Comparison of ENCODE assay signal across 10 cellular contexts in genomic region chr1:209411491-209411929, GRCh38.
DNase-seq lines count a peak whose midpoint lies in the region; ATAC-seq and TF ChIP-seq lines count a peak whose summit lies in the region.
"Had no signal": no experiment of that assay in that cellular context is flagged by ENCODE, and none has a peak within 500 bp of the region (broad histone marks: within the 10 kb centered on the region; RNA-seq: fewer than 3 reads in every experiment).

No MANE protein-coding gene starts in this region.

- H3K36me3 Mint-ChIP-seq in osteocyte (ENCODE audit: unreplicated experiment) (no peaks in the 10 kb centered on the region), T-helper 17 cell (ENCODE audit: low read depth) (peaks cover 4% of the 10 kb centered on the region)
- H3K36me3 Mint-ChIP-seq: memory B cell had no signal

- peaks cover 49% of the 10 kb centered on the region for H3F3A ChIP-seq in PC-9 (ENCODE audit: insufficient read depth, low read depth)

- H3K9me3 ChIP-seq in PC-9 (ENCODE audit: insufficient read depth, low read depth) = no peaks in the 10 kb centered on the region
- H3K9me3 ChIP-seq in T-helper 17 cell (ENCODE audit: control insufficient read depth, low read length, poor library complexity, severe bottlenecking) = no peaks in the 10 kb centered on the region
- H3K9me3 ChIP-seq: SJSA1 had no signal

- CTCF ChIA-PET in PC-9 (lab: Charles Lee) = interaction anchor here (0.6 kb wide), 1 partner anchor 17 kb away, joined by 3 read pairs; no protein-coding TSS in a partner anchor

- DNase-seq in ELR (ENCODE audit: low read depth) = peak; percentile 43
- DNase-seq in PC-9 = no peak
- DNase-seq in fibroblast of villous mesenchyme (ENCODE audit: low read depth) = peak; percentile 47
- DNase-seq in osteocyte (ENCODE audit: extremely low spot score, unreplicated experiment) = no peak
- DNase-seq in T-helper 17 cell = no peak
- DNase-seq in DMS53 (lab: John Stamatoyannopoulos, UW) = no peak
- DNase-seq in COR-L47 (lab: John Stamatoyannopoulos, UW) = no peak

- H3K4me1 Mint-ChIP-seq in osteocyte (ENCODE audit: unreplicated experiment) (peaks cover 10% of the 10 kb centered on the region), T-helper 17 cell (peaks cover 2% of the 10 kb centered on the region)
- H3K4me1 Mint-ChIP-seq: memory B cell had no signal

- H3K27me3 Mint-ChIP-seq in osteocyte (ENCODE audit: unreplicated experiment) = peaks cover 12% of the 10 kb centered on the region
- peaks cover 61% of the 10 kb centered on the region for H3K27me3 Mint-ChIP-seq in T-helper 17 cell

- POLR2A ChIA-PET in PC-9 (lab: Charles Lee; ENCODE audit: unreplicated experiment) = no interaction called here

- no peaks in the 10 kb centered on the region for H3K9me2 ChIP-seq in PC-9 (ENCODE audit: insufficient read depth)

- no peak overlapping the region; the same call in 1 of the 2 replicates for H2AFZ ChIP-seq in PC-9

- peak overlapping the region; percentile 51 for H3K27ac Mint-ChIP-seq in osteocyte (ENCODE audit: unreplicated experiment)
- no peak overlapping the region for H3K27ac Mint-ChIP-seq in T-helper 17 cell
- H3K27ac Mint-ChIP-seq: memory B cell had no signal

- no peaks in the 10 kb centered on the region for H4K20me1 ChIP-seq in PC-9 (ENCODE audit: insufficient read depth)

- intact Hi-C loops in PC-9 (cut with micrococcal nuclease; ENCODE audit: unreplicated experiment) = no loop called here

- peaks cover 80% of the 10 kb centered on the region for H3K4me1 ChIP-seq in PC-9 (replicated peaks; ENCODE audit: insufficient read depth)

- no peak overlapping the region for H3K4me3 Mint-ChIP-seq in osteocyte (ENCODE audit: unreplicated experiment)
- no peak overlapping the region for H3K4me3 Mint-ChIP-seq in T-helper 17 cell
- H3K4me3 Mint-ChIP-seq: memory B cell had no signal

- no peaks in the 10 kb centered on the region for H3K79me2 ChIP-seq in PC-9 (ENCODE audit: low read depth)

- H3K27me3 ChIP-seq in PC-9 (ENCODE audit: insufficient read depth, low read depth) = no peaks in the 10 kb centered on the region
- H3K27me3 ChIP-seq: SJSA1 had no signal

- no peak for TF ChIP-seq CTCF in PC-9 (conservative IDR thresholded peaks at IDR 0.05)
- no peak for TF ChIP-seq CTCF in fibroblast of villous mesenchyme (IDR thresholded peaks at IDR 0.05; ENCODE audit: insufficient read depth, low read depth, low read length)
- TF ChIP-seq CTCF in osteocyte (IDR thresholded peaks at IDR 0.05) = no peak

- peak overlapping the region; percentile 28 for H3K27ac ChIP-seq in PC-9
- H3K27ac ChIP-seq: SJSA1 had no signal

- no peak overlapping the region for H3K4me3 ChIP-seq in PC-9
- no peak overlapping the region for H3K4me3 ChIP-seq in fibroblast of villous mesenchyme (ENCODE audit: low read depth, low read length)
- H3K4me3 ChIP-seq: SJSA1 had no signal

- H3K4me2 ChIP-seq in PC-9 = peak overlapping the region; percentile 27

- ATAC-seq in T-helper 17 cell (no peak), GM19455 (IDR thresholded peaks at IDR 0.05; ENCODE audit: unreplicated experiment) (no peak)

- no peaks in the 10 kb centered on the region for H3K36me3 ChIP-seq in PC-9 (ENCODE audit: low read depth)
- H3K36me3 ChIP-seq: SJSA1 had no signal

- BruUV-seq in PC-9 (replicated peaks; lab: Mats Ljungman, UMichigan) = no TSS peak

- no peaks in the 10 kb centered on the region for H3K9me3 Mint-ChIP-seq in osteocyte (ENCODE audit: unreplicated experiment)

Comparison
In these comparisons a context has a peak if more than half of its experiments do, and no peak if none do; other contexts are left out.
1. DNase-seq: peak in ELR (single experiment) and fibroblast of villous mesenchyme (single experiment); none in PC-9 (0 of 2), osteocyte (single experiment), T-helper 17 cell (0 of 3), DMS53 (single experiment) and COR-L47 (single experiment).